In the genomic region with DNA sequence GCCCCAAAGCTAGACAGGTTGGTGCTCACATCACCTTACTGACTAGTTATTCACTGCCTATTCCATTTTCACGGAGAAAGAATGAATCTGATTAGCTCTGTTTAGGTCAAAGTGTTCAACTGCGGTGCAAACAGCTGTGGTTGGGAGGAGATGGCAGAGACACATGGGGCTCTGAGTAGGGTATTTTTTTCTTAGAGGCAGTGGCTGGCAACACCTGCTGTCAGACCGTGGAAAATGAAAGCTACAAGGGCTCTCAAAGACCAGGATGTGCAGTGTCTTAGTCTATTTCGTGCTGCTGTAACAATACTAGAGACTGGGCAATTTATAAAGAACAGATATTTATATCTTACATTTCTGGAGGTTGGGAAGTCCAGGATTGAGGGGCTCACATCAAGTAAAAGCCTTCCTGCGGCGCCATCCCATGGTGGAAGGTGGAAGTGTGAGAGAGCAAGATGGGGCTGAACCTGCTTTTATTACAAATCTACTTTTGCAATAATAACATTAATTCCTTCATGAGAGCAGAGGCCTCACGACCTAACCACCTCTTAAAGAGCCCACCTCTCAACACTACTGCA, we compare ENCODE assay signal across 10 cellular contexts. TPM values are rescaled to one million over a fixed set of nuclear protein-coding genes. Genes with fewer than 3 reads are reported as not detected.
DNase-seq lines count a peak whose midpoint lies in the region; ATAC-seq and TF ChIP-seq lines count a peak whose summit lies in the region.
"Had no signal": no experiment of that assay in that cellular context is flagged by ENCODE, and none has a peak within 500 bp of the region (broad histone marks: within the 10 kb centered on the region; RNA-seq: fewer than 3 reads in every experiment).

No MANE protein-coding gene starts in this region.

- H3K4me3 Mint-ChIP-seq in chondrocyte (ENCODE audit: unreplicated experiment) = no peak overlapping the region

- no peak for DNase-seq in BE2C
- DNase-seq in GM13977 (ENCODE audit: low spot score) = no peak
- DNase-seq in NB4 (ENCODE audit: low read depth) = peak; percentile 27
- DNase-seq in chondrocyte (ENCODE audit: low spot score) = no peak
- DNase-seq in iPS-NIHi7 (ENCODE audit: extremely low spot score) = no peak
- no peak for DNase-seq in UCSD-AML1 (lab: John Stamatoyannopoulos, UW; ENCODE audit: unreplicated experiment)
- DNase-seq: foreskin melanocyte, NCI-H1105 treated with DMSO at 0.1 percent for 48 hours had no signal

- no peaks in the 10 kb centered on the region for H3K27me3 ChIP-seq in BE2C

- H3K4me1 Mint-ChIP-seq in chondrocyte (ENCODE audit: low read depth) = peaks cover 5% of the 10 kb centered on the region

- no peak for TF ChIP-seq POLR2A in NB4 (IDR thresholded peaks at IDR 0.05; ENCODE audit: extremely low read depth, insufficient read length)

- H3K9me3 Mint-ChIP-seq in chondrocyte (ENCODE audit: low read depth) = peaks cover 8% of the 10 kb centered on the region

- in situ Hi-C loops in GM13977 (cut with MboI; ENCODE audit: low pct_unique_long_range_greater_than_20kb, low sequenced_read_pairs, unreplicated experiment) = no loop called here

- no peak overlapping the region for H3K27ac Mint-ChIP-seq in chondrocyte (ENCODE audit: unreplicated experiment)

- H3K9me3 ChIP-seq in BE2C = no peaks in the 10 kb centered on the region

- no peaks in the 10 kb centered on the region for H3K27me3 Mint-ChIP-seq in chondrocyte (ENCODE audit: low read depth)

- H3K4me3 ChIP-seq in BE2C (ENCODE audit: low read depth, low read length) = no peak overlapping the region
- no peak overlapping the region for H3K4me3 ChIP-seq in NB4 (ENCODE audit: low read depth, low read length)

- ATAC-seq in GM18861 (IDR thresholded peaks at IDR 0.05; ENCODE audit: unreplicated experiment) (no peak), GM18498 (IDR thresholded peaks at IDR 0.05; ENCODE audit: unreplicated experiment) (no peak)

- TF ChIP-seq CTCF in BE2C (IDR thresholded peaks at IDR 0.05; ENCODE audit: low read depth, low read length) (peak; percentile 33; the same call in 1 of the 2 replicates), GM13977 (IDR thresholded peaks at IDR 0.05; ENCODE audit: extremely low read depth, insufficient read depth, missing control alignments) (peak; percentile 24), NB4 (IDR thresholded peaks at IDR 0.05; ENCODE audit: low read depth, low read length) (peak; percentile 10), chondrocyte (IDR thresholded peaks at IDR 0.05) (peak; percentile 39)

- H3K36me3 Mint-ChIP-seq in chondrocyte (ENCODE audit: low read depth) = no peaks in the 10 kb centered on the region

- H3K4me1 ChIP-seq in BE2C = no peaks in the 10 kb centered on the region

- no peaks in the 10 kb centered on the region for H3K36me3 ChIP-seq in BE2C

RNA-seq across cellular contexts. Expression of a gene that starts 10.6 kb away (rescaled TPM):
- not detected for polyA plus RNA-seq in BE2C (2012; ENCODE audit: insufficient read depth, insufficient read length, low read depth)
- total RNA-seq in chondrocyte = not detected in 3 replicates
